In the genomic region with DNA sequence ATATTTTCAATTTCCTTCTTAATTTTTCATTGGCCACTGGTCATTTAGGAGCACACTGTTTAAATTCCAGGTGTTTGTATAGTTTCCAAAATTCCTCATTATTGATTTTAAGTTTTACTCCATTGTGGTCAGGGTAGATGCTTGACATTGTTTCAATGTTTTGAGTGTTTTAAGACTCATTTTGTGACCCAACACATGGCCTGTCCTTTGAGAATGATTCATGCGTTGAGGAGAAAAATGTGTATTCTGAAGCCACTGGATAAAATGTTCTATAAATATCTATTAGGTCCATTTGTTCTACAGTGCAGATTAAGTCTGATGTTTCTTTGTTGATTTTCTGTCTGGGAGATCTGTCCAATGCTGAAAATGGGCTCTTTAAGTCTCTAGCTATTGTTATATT, we compare ENCODE assay signal across 22 cellular contexts. TPM values are rescaled to one million over a fixed set of nuclear protein-coding genes. Genes with fewer than 3 reads are reported as not detected.
DNase-seq lines count a peak whose midpoint lies in the region; ATAC-seq, FAIRE-seq and TF ChIP-seq lines count a peak whose summit lies in the region.
"Had no signal": no experiment of that assay in that cellular context is flagged by ENCODE, and none has a peak within 500 bp of the region (broad histone marks: within the 10 kb centered on the region; RNA-seq: fewer than 3 reads in every experiment).

No MANE protein-coding gene starts in this region.

- H3K4me3 ChIP-seq in astrocyte (ENCODE audit: insufficient read depth, low read depth, low read length) = no peak overlapping the region
- H3K4me3 ChIP-seq: HAP-1 had no signal

- no peak overlapping the region for H3K27ac Mint-ChIP-seq in astrocyte (ENCODE audit: unreplicated experiment)
- no peak overlapping the region for H3K27ac Mint-ChIP-seq in stimulated activated memory B cell treated with anti-CD40 and anti-IgM and Interleukin-4, amounts not matched to agents 10 μg/mL and 1 μg/mL and 100 μg/mL, for 72 hours

- ATAC-seq in HG03565 (IDR thresholded peaks at IDR 0.05; ENCODE audit: unreplicated experiment) = no peak
- no peak for ATAC-seq in stimulated activated memory B cell treated with anti-CD40 and anti-IgM and Interleukin-4, amounts not matched to agents 10 μg/mL and 1 μg/mL and 100 μg/mL, for 72 hours

- peak; percentile 31 for DNase-seq in HCEC 1CT
- peak; percentile 66 for DNase-seq in astrocyte (ENCODE audit: low read depth)
- DNase-seq in fibroblast of peridontal ligament (ENCODE audit: extremely low read depth) = peak; percentile 44
- peak; percentile 9 for DNase-seq in myocyte (ENCODE audit: low read depth)
- DNase-seq in kidney tubule cell (ENCODE audit: low spot score) = no peak
- no peak for DNase-seq in iPS-NIHi7 (ENCODE audit: extremely low spot score)
- DNase-seq: DMS 273 treated with DMSO at 0.1 percent for 48 hours, DND-41, GDM1, KG1, NCI-H1417, NCI-H187, NCI-H2107, NCI-H2227 treated with DMSO at 0.1 percent for 48 hours, NCI-H510A treated with DMSO at 0.1 percent for 48 hours, NCI-H82, RPMI8226, SHP77 treated with DMSO at 0.1 percent for 48 hours, SK-N-SH had no signal

- H3K79me2 ChIP-seq in astrocyte (ENCODE audit: insufficient read depth, low read length) = no peaks in the 10 kb centered on the region

- no peaks in the 10 kb centered on the region for H3K36me3 ChIP-seq in astrocyte (ENCODE audit: insufficient read depth, low read length)
- H3K36me3 ChIP-seq: HAP-1 had no signal

- no peak overlapping the region for H3K27ac ChIP-seq in astrocyte (ENCODE audit: low read depth, low read length)

- peaks cover 18% of the 10 kb centered on the region for H3K4me1 Mint-ChIP-seq in astrocyte (ENCODE audit: low read depth, unreplicated experiment)
- peaks cover 27% of the 10 kb centered on the region for H3K4me1 Mint-ChIP-seq in stimulated activated memory B cell treated with anti-CD40 and anti-IgM and Interleukin-4, amounts not matched to agents 10 μg/mL and 1 μg/mL and 100 μg/mL, for 72 hours

- TF ChIP-seq CTCF in astrocyte (IDR thresholded peaks at IDR 0.05; ENCODE audit: insufficient read depth, low read depth, low read length) = no peak

- no peaks in the 10 kb centered on the region for H3K9me3 Mint-ChIP-seq in astrocyte (ENCODE audit: unreplicated experiment)
- no peaks in the 10 kb centered on the region for H3K9me3 Mint-ChIP-seq in stimulated activated memory B cell treated with anti-CD40 and anti-IgM and Interleukin-4, amounts not matched to agents 10 μg/mL and 1 μg/mL and 100 μg/mL, for 72 hours

- H3K27me3 Mint-ChIP-seq in astrocyte (ENCODE audit: low read depth, unreplicated experiment) = no peaks in the 10 kb centered on the region
- H3K27me3 Mint-ChIP-seq in stimulated activated memory B cell treated with anti-CD40 and anti-IgM and Interleukin-4, amounts not matched to agents 10 μg/mL and 1 μg/mL and 100 μg/mL, for 72 hours = no peaks in the 10 kb centered on the region

- H3K4me3 Mint-ChIP-seq in astrocyte (ENCODE audit: unreplicated experiment) = no peak overlapping the region
- no peak overlapping the region for H3K4me3 Mint-ChIP-seq in stimulated activated memory B cell treated with anti-CD40 and anti-IgM and Interleukin-4, amounts not matched to agents 10 μg/mL and 1 μg/mL and 100 μg/mL, for 72 hours

- no peaks in the 10 kb centered on the region for H3K9me3 ChIP-seq in astrocyte (ENCODE audit: insufficient read depth, low read depth, low read length)
- H3K9me3 ChIP-seq: HAP-1, SK-N-SH had no signal

- no peak overlapping the region for H3K9ac ChIP-seq in astrocyte (ENCODE audit: low read length)
- H3K9ac ChIP-seq: SK-N-SH had no signal

- FAIRE-seq in astrocyte (lab: Jason Lieb, UNC) = no peak

- H3K27me3 ChIP-seq in astrocyte (ENCODE audit: insufficient read depth, low read length) = no peaks in the 10 kb centered on the region

- H4K20me1 ChIP-seq in astrocyte (ENCODE audit: insufficient read depth, low read length) = no peaks in the 10 kb centered on the region

- H3K36me3 Mint-ChIP-seq in astrocyte (ENCODE audit: low read depth, unreplicated experiment) = peaks cover 1% of the 10 kb centered on the region
- H3K36me3 Mint-ChIP-seq in stimulated activated memory B cell treated with anti-CD40 and anti-IgM and Interleukin-4, amounts not matched to agents 10 μg/mL and 1 μg/mL and 100 μg/mL, for 72 hours = no peaks in the 10 kb centered on the region

- H3K4me1 ChIP-seq in astrocyte (ENCODE audit: insufficient read depth, low read length) = no peaks in the 10 kb centered on the region
- H3K4me1 ChIP-seq: HAP-1 had no signal

- no peak overlapping the region for H3K4me2 ChIP-seq in astrocyte (ENCODE audit: low read length)
- H3K4me2 ChIP-seq: SK-N-SH had no signal

- H2AFZ ChIP-seq in astrocyte (ENCODE audit: low read depth, low read length) = no peak overlapping the region

RNA-seq across cellular contexts. Expression of gene FNIP1, which starts 24.4 kb away (rescaled TPM):
- 24.4 and 28.5 TPM in 2 replicates for total RNA-seq in astrocyte
- total RNA-seq in myocyte = 53.9 and 77.2 TPM in 2 replicates
- polyA plus RNA-seq in myocyte (2012) = 10.4 TPM

Comparison
In these comparisons a context has a peak if more than half of its experiments do, and no peak if none do; other contexts are left out.
1. DNase-seq: peak in HCEC 1CT (single experiment), astrocyte (single experiment), fibroblast of peridontal ligament (single experiment) and myocyte (single experiment); none in kidney tubule cell (single experiment) and iPS-NIHi7 (single experiment).